ENCODE assay signal across 18 cellular contexts in genomic region chr12:120140603-120141002, GRCh38. TPM values are rescaled to one million over a fixed set of nuclear protein-coding genes. Genes with fewer than 3 reads are reported as not detected.
A peak's percentile ranks its signal among the peaks of the same experiment; 100 is the strongest.
DNase-seq lines count a peak whose midpoint lies in the region; ATAC-seq and TF ChIP-seq lines count a peak whose summit lies in the region.
"Had no signal": no experiment of that assay in that cellular context is flagged by ENCODE, and none has a peak within 500 bp of the region (broad histone marks: within the 10 kb centered on the region; RNA-seq: fewer than 3 reads in every experiment).

No MANE protein-coding gene starts in this region.

- H3K4me3 ChIP-seq in GM23248 (no peak overlapping the region), SJSA1 (no peak overlapping the region), osteoblast (ENCODE audit: insufficient read depth, low read length) (no peak overlapping the region)
- H3K4me3 ChIP-seq: SJCRH30 had no signal

- WGBS in GM23248 (ENCODE audit: low coverage in 1 of 2, low lambda C conversion rate in 2 of 2, missing lambda C conversion rate in 2 of 2), 2 experiments: 89 to 91% methylated on average over 9 of the region's 9 CpGs

- no peak overlapping the region for H3K27ac Mint-ChIP-seq in endothelial cell (ENCODE audit: unreplicated experiment)

- no peak overlapping the region for H3K27ac ChIP-seq in GM23248
- H3K27ac ChIP-seq in SJSA1: peak overlapping the region; percentile 20; the same call in 1 of the 2 replicates
- no peak overlapping the region for H3K27ac ChIP-seq in osteoblast (ENCODE audit: low read depth, low read length)
- H3K27ac ChIP-seq: SJCRH30 had no signal

- H3K4me3 Mint-ChIP-seq in endothelial cell (ENCODE audit: unreplicated experiment): peak overlapping the region; percentile 54
- H3K4me3 Mint-ChIP-seq: CD4-positive, CD25-positive, alpha-beta regulatory T cell; H9 had no signal

- H3K9me3 Mint-ChIP-seq in endothelial cell (ENCODE audit: unreplicated experiment): no peaks in the 10 kb centered on the region
- H3K9me3 Mint-ChIP-seq: CD4-positive, CD25-positive, alpha-beta regulatory T cell; H9; IgD-negative memory B cell had no signal

- no peaks in the 10 kb centered on the region for H3K9me3 ChIP-seq in GM23248 (ENCODE audit: low read depth)
- H3K9me3 ChIP-seq in SJSA1 (replicated peaks): no peaks in the 10 kb centered on the region
- H3K9me3 ChIP-seq in osteoblast (ENCODE audit: low read depth, low read length): no peaks in the 10 kb centered on the region
- H3K9me3 ChIP-seq: SJCRH30 had no signal

- H3K36me3 Mint-ChIP-seq in endothelial cell (ENCODE audit: low read depth, unreplicated experiment): peaks cover 41% of the 10 kb centered on the region

- H3K4me2 ChIP-seq in GM23248 (ENCODE audit: unreplicated experiment) (no peak overlapping the region), osteoblast (ENCODE audit: insufficient read depth, low read length) (no peak overlapping the region)

- DNase-seq in GM23248 (peak; percentile 10), SJSA1 (ENCODE audit: low read depth in 1 of 2, low spot score in 2 of 2) (no peak), endothelial cell (ENCODE audit: low spot score) (no peak), osteoblast (ENCODE audit: insufficient read length, low spot score, missing footprints) (peak; percentile 73), NCI-H1105 treated with DMSO at 0.1 percent for 48 hours (lab: John Stamatoyannopoulos, UW) (no peak), DMS153 treated with DMSO at 0.1 percent for 48 hours (lab: John Stamatoyannopoulos, UW; ENCODE audit: unreplicated experiment) (no peak)
- no peak for DNase-seq in effector CD8-positive, alpha-beta T cell (lab: John Stamatoyannopoulos, UW)
- DNase-seq: CD4-positive, CD25-positive, alpha-beta regulatory T cell; H9; MV-4-11; NCI-H1694 treated with DMSO at 0.1 percent for 48 hours; NCI-H2081 treated with DMSO at 0.1 percent for 48 hours; NCI-H2171 treated with DMSO at 0.1 percent for 48 hours; NCI-H526; OCI-M1; SJCRH30 had no signal

- no peaks in the 10 kb centered on the region for H4K20me1 ChIP-seq in GM23248 (ENCODE audit: insufficient read depth)
- peaks cover 5% of the 10 kb centered on the region for H4K20me1 ChIP-seq in osteoblast (ENCODE audit: insufficient read depth, low read length)

- no peaks in the 10 kb centered on the region for H3K27me3 ChIP-seq in GM23248 (replicated peaks; ENCODE audit: insufficient read depth)
- no peaks in the 10 kb centered on the region for H3K27me3 ChIP-seq in SJSA1 (replicated peaks)
- no peaks in the 10 kb centered on the region for H3K27me3 ChIP-seq in osteoblast (ENCODE audit: insufficient read depth, low read length)
- H3K27me3 ChIP-seq: SJCRH30 had no signal

- TF ChIP-seq CTCF in endothelial cell (IDR thresholded peaks at IDR 0.05; ENCODE audit: unreplicated experiment) (no peak), osteoblast (IDR thresholded peaks at IDR 0.05; ENCODE audit: extremely low read depth, low read depth, low read length) (no peak)

- H3K36me3 ChIP-seq in GM23248 (ENCODE audit: low read depth) (peaks cover 69% of the 10 kb centered on the region), SJSA1 (peaks cover 97% of the 10 kb centered on the region), osteoblast (ENCODE audit: insufficient read depth, low read length) (peaks cover 92% of the 10 kb centered on the region)

- no peaks in the 10 kb centered on the region; the same call in 1 of the 2 replicates for H3F3A ChIP-seq in GM23248 (ENCODE audit: insufficient read depth)

- no peak for ATAC-seq in HG03469 (IDR thresholded peaks at IDR 0.05; ENCODE audit: unreplicated experiment)

- H3K27me3 Mint-ChIP-seq in endothelial cell (ENCODE audit: unreplicated experiment): peaks cover 2% of the 10 kb centered on the region
- H3K27me3 Mint-ChIP-seq: CD4-positive, CD25-positive, alpha-beta regulatory T cell; IgD-negative memory B cell had no signal

- H3K4me1 ChIP-seq in GM23248 (ENCODE audit: insufficient read depth) (no peaks in the 10 kb centered on the region), SJSA1 (replicated peaks) (peaks cover 24% of the 10 kb centered on the region), osteoblast (ENCODE audit: insufficient read depth, low read length) (no peaks in the 10 kb centered on the region)
- H3K4me1 ChIP-seq: SJCRH30 had no signal

- H3K4me1 Mint-ChIP-seq in endothelial cell (ENCODE audit: unreplicated experiment): no peaks in the 10 kb centered on the region
- H3K4me1 Mint-ChIP-seq: CD4-positive, CD25-positive, alpha-beta regulatory T cell; H9 had no signal

- H3K9me2 ChIP-seq in GM23248 (ENCODE audit: insufficient read depth): no peaks in the 10 kb centered on the region

- H2AFZ ChIP-seq in GM23248: no peak overlapping the region
- no peak overlapping the region for H2AFZ ChIP-seq in osteoblast (ENCODE audit: low read length)

- H3K9ac ChIP-seq in GM23248: no peak overlapping the region

- no peaks in the 10 kb centered on the region for H3K79me2 ChIP-seq in GM23248 (ENCODE audit: insufficient read depth)
- peaks cover 5% of the 10 kb centered on the region for H3K79me2 ChIP-seq in osteoblast (ENCODE audit: insufficient read depth, low read length)

- in situ Hi-C loops in GM23248 (cut with MboI): no loop called here

RNA-seq across cellular contexts. Expression of gene RAB35, which starts 24.1 kb away (rescaled TPM):
- total RNA-seq in GM23248 (2014; rRNA removed; shearing (Covaris generic)): 32.0 and 37.1 TPM in 2 replicates
- 28.2 and 28.7 TPM in 2 replicates for polyA plus RNA-seq in GM23248 (2016; fragmentation: Nextera tagmentation; extraction: Ambion mirVana)
- 16.7 and 31.7 TPM in 2 replicates for total RNA-seq in SJSA1 (2014; rRNA removed; shearing (Covaris generic))
- total RNA-seq in endothelial cell (ENCODE audit: unreplicated experiment): 76.4 TPM
- total RNA-seq in osteoblast: 25.0 and 27.4 TPM in 2 replicates

RNA-seq across cellular contexts. Expression of gene GCN1, which starts 53.9 kb away (rescaled TPM):
- 74.8 and 79.7 TPM in 2 replicates for total RNA-seq in GM23248 (2014; rRNA removed; shearing (Covaris generic))
- 24.2 and 24.5 TPM in 2 replicates for polyA plus RNA-seq in GM23248 (2016; fragmentation: Nextera tagmentation; extraction: Ambion mirVana)
- total RNA-seq in SJSA1 (2014; rRNA removed; shearing (Covaris generic)): 41.0 and 47.4 TPM in 2 replicates
- total RNA-seq in endothelial cell (ENCODE audit: unreplicated experiment) (54.0 TPM), osteoblast (103 and 143 TPM in 2 replicates)

Comparison
In these comparisons a context has a peak if more than half of its experiments do, and no peak if none do; other contexts are left out.
1. DNase-seq: peak in GM23248 (single experiment) and osteoblast (single experiment); none in SJSA1 (0 of 2), endothelial cell (single experiment), NCI-H1105 treated with DMSO at 0.1 percent for 48 hours (single experiment), DMS153 treated with DMSO at 0.1 percent for 48 hours (single experiment) and effector CD8-positive, alpha-beta T cell (single experiment).